Comparison of ENCODE assay signal across 8 cellular contexts in genomic region chr22:36455571-36456458, GRCh38. TPM values are rescaled to one million over a fixed set of nuclear protein-coding genes. Genes with fewer than 3 reads are reported as not detected.
A peak's percentile ranks its signal among the peaks of the same experiment; 100 is the strongest.
DNase-seq lines count a peak whose midpoint lies in the region; ATAC-seq lines count a peak whose summit lies in the region.

No MANE protein-coding gene starts in this region.

- no peak for DNase-seq in activated CD4-positive, alpha-beta T cell treated with anti-CD3 and anti-CD28 coated beads for 36 hours
- DNase-seq in activated CD4-positive, alpha-beta T cell treated with anti-CD3 and anti-CD28 coated beads, Interleukin-2, amount 50 U/mL, for 4 hours: no peak
- DNase-seq in left colon (peak; percentile 51 to 60), ecto neural progenitor cell (ENCODE audit: low spot score) (no peak)
- DNase-seq in NK-92 treated with Interleukin-12 subunit alpha and Interleukin-12 subunit beta, amount 100 ng/mL, for 24 hours (lab: John Stamatoyannopoulos, UW): no peak
- DNase-seq in effector CD4-positive, alpha-beta T cell: no peak

- no peaks in the 10 kb centered on the region for H3K27me3 ChIP-seq in thymus (ENCODE audit: control insufficient read depth, insufficient read depth)

- POLR2A ChIA-PET in activated CD4-positive, alpha-beta T cell treated with anti-CD3 and anti-CD28 coated beads for 36 hours (lab: Charles Lee): interaction anchor here (0.6 to 1.0 kb wide), 3 partner anchors 27 to 99 kb away, joined by 3 to 4 read pairs (median 3); no protein-coding TSS in a partner anchor

- H3K4me1 ChIP-seq in thymus (ENCODE audit: control insufficient read depth, insufficient read depth, low read length): peaks cover 32% of the 10 kb centered on the region

- CTCF ChIA-PET in activated CD4-positive, alpha-beta T cell treated with anti-CD3 and anti-CD28 coated beads for 36 hours (lab: Charles Lee): interaction anchor here (0.5 to 2.9 kb wide), 10 partner anchors 15 to 1169 kb away, joined by 3 to 10 read pairs (median 3); no protein-coding TSS in a partner anchor

- peak overlapping the region; percentile 28 for H3K27ac Mint-ChIP-seq in activated CD4-positive, alpha-beta T cell treated with anti-CD3 and anti-CD28 coated beads for 36 hours
- H3K27ac Mint-ChIP-seq in activated T-helper 17 cell treated with anti-CD3 and anti-CD28 coated beads, Interleukin-2, amount 50 U/mL, for 72 hours: no peak overlapping the region

- H3K36me3 ChIP-seq in thymus (ENCODE audit: control insufficient read depth, insufficient read depth): no peaks in the 10 kb centered on the region

- no peaks in the 10 kb centered on the region for H3K36me3 Mint-ChIP-seq in activated CD4-positive, alpha-beta T cell treated with anti-CD3 and anti-CD28 coated beads for 36 hours (ENCODE audit: low read depth)
- H3K36me3 Mint-ChIP-seq in activated T-helper 17 cell treated with anti-CD3 and anti-CD28 coated beads, Interleukin-2, amount 50 U/mL, for 72 hours (ENCODE audit: low read depth): no peaks in the 10 kb centered on the region

- peak overlapping the region; percentile 88 for H3K27ac ChIP-seq in thymus (ENCODE audit: low read depth)

- peaks cover 41% of the 10 kb centered on the region for H3K4me1 Mint-ChIP-seq in activated CD4-positive, alpha-beta T cell treated with anti-CD3 and anti-CD28 coated beads for 36 hours
- H3K4me1 Mint-ChIP-seq in activated T-helper 17 cell treated with anti-CD3 and anti-CD28 coated beads, Interleukin-2, amount 50 U/mL, for 72 hours: peaks cover 10% of the 10 kb centered on the region

- WGBS in thymus: 71% methylated on average over 21 of the region's 21 CpGs

- intact Hi-C loops in activated CD4-positive, alpha-beta T cell treated with anti-CD3 and anti-CD28 coated beads for 36 hours (cut with DNase I, micrococcal nuclease): loop anchor here (1.0 to 2.0 kb wide), 8 partner anchors 25 to 127 kb away; partner anchors contain the start of genes EIF3D (in 2 of the 2) and TXN2 (in 1 of the 2)
- intact Hi-C loops in left colon (cut with DNase I, micrococcal nuclease): no loop called here

- no peak for ATAC-seq in activated CD4-positive, alpha-beta T cell treated with anti-CD3 and anti-CD28 coated beads for 36 hours
- ATAC-seq in activated T-helper 17 cell treated with anti-CD3 and anti-CD28 coated beads, Interleukin-2, amount 50 U/mL, for 72 hours (replicated peaks): no peak
- peak; percentile 22 for ATAC-seq in left colon

- no peaks in the 10 kb centered on the region for H3K9me3 ChIP-seq in thymus (ENCODE audit: control insufficient read depth)

- H3K27me3 Mint-ChIP-seq in activated CD4-positive, alpha-beta T cell treated with anti-CD3 and anti-CD28 coated beads for 36 hours: no peaks in the 10 kb centered on the region
- H3K27me3 Mint-ChIP-seq in activated T-helper 17 cell treated with anti-CD3 and anti-CD28 coated beads, Interleukin-2, amount 50 U/mL, for 72 hours: no peaks in the 10 kb centered on the region

- H3K9me3 Mint-ChIP-seq in activated CD4-positive, alpha-beta T cell treated with anti-CD3 and anti-CD28 coated beads for 36 hours (ENCODE audit: low read depth): no peaks in the 10 kb centered on the region
- H3K9me3 Mint-ChIP-seq in activated T-helper 17 cell treated with anti-CD3 and anti-CD28 coated beads, Interleukin-2, amount 50 U/mL, for 72 hours: no peaks in the 10 kb centered on the region

- H3K4me3 Mint-ChIP-seq in activated CD4-positive, alpha-beta T cell treated with anti-CD3 and anti-CD28 coated beads for 36 hours: peak overlapping the region; percentile 22
- peak overlapping the region; percentile 77 for H3K4me3 Mint-ChIP-seq in activated T-helper 17 cell treated with anti-CD3 and anti-CD28 coated beads, Interleukin-2, amount 50 U/mL, for 72 hours

- H3K4me3 ChIP-seq in thymus (ENCODE audit: low read length): peak overlapping the region; percentile 55

RNA-seq across cellular contexts. Expression of gene TXN2, which starts 25.6 kb away (rescaled TPM):
- 10 to 100 TPM; 95.5 to 99.1 TPM for total RNA-seq in activated CD4-positive, alpha-beta T cell treated with anti-CD3 and anti-CD28 coated beads for 36 hours
- total RNA-seq in activated T-helper 17 cell treated with anti-CD3 and anti-CD28 coated beads, Interleukin-2, amount 50 U/mL, for 72 hours: 100 to 1,000 TPM in 1 of 2 donors, 10 to 100 TPM in 1; 87.9 to 114 TPM
- total RNA-seq in left colon: 100 to 1,000 TPM in 1 of 2 donors, 10 to 100 TPM in 1; 96.5 to 101 TPM
- 68.7 TPM for polyA plus RNA-seq in thymus

RNA-seq across cellular contexts. Expression of gene FOXRED2, which starts 51.0 kb away (rescaled TPM):
- total RNA-seq in activated CD4-positive, alpha-beta T cell treated with anti-CD3 and anti-CD28 coated beads for 36 hours: 10 to 100 TPM; 15.7 to 16.6 TPM
- 10 to 100 TPM; 12.3 to 18.0 TPM for total RNA-seq in activated T-helper 17 cell treated with anti-CD3 and anti-CD28 coated beads, Interleukin-2, amount 50 U/mL, for 72 hours
- total RNA-seq in left colon: 1 to 10 TPM; 5.3 to 5.4 TPM
- polyA plus RNA-seq in thymus: 2.5 TPM

Comparison
In these comparisons a context has a peak if more than half of its experiments do, and no peak if none do; other contexts are left out.
1. DNase-seq: peak in left colon (2 of 2); none in activated CD4-positive, alpha-beta T cell treated with anti-CD3 and anti-CD28 coated beads for 36 hours (single experiment), activated CD4-positive, alpha-beta T cell treated with anti-CD3 and anti-CD28 coated beads, Interleukin-2, amount 50 U/mL, for 4 hours (0 of 2), ecto neural progenitor cell (single experiment), NK-92 treated with Interleukin-12 subunit alpha and Interleukin-12 subunit beta, amount 100 ng/mL, for 24 hours (single experiment) and effector CD4-positive, alpha-beta T cell (single experiment).
2. intact Hi-C loops: an anchor here in activated CD4-positive, alpha-beta T cell treated with anti-CD3 and anti-CD28 coated beads for 36 hours (1.0 to 2.0 kb wide); none called in left colon.